ENCODE assay signal across 19 cellular contexts in the genomic region with DNA sequence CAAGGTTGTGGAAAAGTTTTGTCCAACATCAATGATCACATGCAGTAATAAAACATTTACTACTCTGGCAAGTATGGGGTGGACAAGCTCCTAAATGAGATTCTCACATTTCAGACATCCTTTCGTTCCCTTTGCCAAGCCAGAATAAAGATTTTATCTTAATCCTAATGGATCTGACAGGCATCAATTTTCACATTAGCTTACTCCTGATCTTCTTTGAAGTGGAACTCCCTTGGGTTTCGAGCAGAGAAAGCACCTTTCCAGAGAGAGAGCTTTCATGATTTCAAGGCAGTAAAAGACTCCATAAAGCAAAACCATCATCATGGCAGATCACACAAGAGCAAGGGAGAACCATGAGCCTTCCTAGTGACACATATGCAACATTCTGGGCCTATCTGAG. TPM values are rescaled to one million over a fixed set of nuclear protein-coding genes. Genes with fewer than 3 reads are reported as not detected.
A peak's percentile ranks its signal among the peaks of the same experiment; 100 is the strongest.
DNase-seq lines count a peak whose midpoint lies in the region; FAIRE-seq and TF ChIP-seq lines count a peak whose summit lies in the region.
"Had no signal": no experiment of that assay in that cellular context is flagged by ENCODE, and none has a peak within 500 bp of the region (broad histone marks: within the 10 kb centered on the region; RNA-seq: fewer than 3 reads in every experiment).

No MANE protein-coding gene starts in this region.

- no peaks in the 10 kb centered on the region for H3K27me3 ChIP-seq in Karpas-422 (ENCODE audit: low read length)
- H3K27me3 ChIP-seq in colonic mucosa: no peaks in the 10 kb centered on the region

- H3K4me1 ChIP-seq in Karpas-422 (ENCODE audit: low read length) (no peaks in the 10 kb centered on the region), colonic mucosa (no peaks in the 10 kb centered on the region)
- H3K4me1 ChIP-seq: A549 had no signal

- H3K9me3 ChIP-seq in Karpas-422 (ENCODE audit: low read length) (no peaks in the 10 kb centered on the region), colonic mucosa (no peaks in the 10 kb centered on the region)
- H3K9me3 ChIP-seq: A549, Caco-2 had no signal

- H3K36me3 ChIP-seq in Karpas-422 (ENCODE audit: insufficient read depth, low read length): no peaks in the 10 kb centered on the region
- H3K36me3 ChIP-seq in colonic mucosa: no peaks in the 10 kb centered on the region

- no peaks in the 10 kb centered on the region for H4K20me1 ChIP-seq in Karpas-422 (ENCODE audit: insufficient read depth, low read depth, low read length)

- H2AFZ ChIP-seq in Karpas-422 (ENCODE audit: low read length): peak overlapping the region; percentile 10; the same call in 1 of the 2 replicates

- H3K9ac ChIP-seq in Karpas-422 (ENCODE audit: low read length) (no peak overlapping the region), colonic mucosa (ENCODE audit: low read depth in 2 of 2, low read length in 2 of 2) (no peak overlapping the region)

- DNase-seq in D721Med (ENCODE audit: insufficient read length, low spot score) (no peak), Karpas-422 (no peak), NCI-H2171 treated with DMSO at 0.1 percent for 48 hours (lab: John Stamatoyannopoulos, UW) (peak; percentile 89), NCI-H82 (lab: John Stamatoyannopoulos, UW) (peak; percentile 82), cerebellar cortex (ENCODE audit: low spot score) (no peak), GOT3 (lab: John Stamatoyannopoulos, UW) (no peak), colonic mucosa (no peak)
- no peak for DNase-seq in stimulated activated CD4-positive, alpha-beta T cell treated with anti-CD3 and anti-CD28 coated beads, Interleukin-15, amount 100 ng/mL, for 24 hours
- DNase-seq: AML-193; Caco-2; CD4-positive, alpha-beta T cell; DMS79 treated with DMSO at 0.1 percent for 48 hours; GF-D8; HCEC 1CT; HFFc6 had no signal

- peak; percentile 53 for FAIRE-seq in D721Med (lab: Jason Lieb, UNC)
- FAIRE-seq: A549, HepG2 had no signal

- H3K4me3 ChIP-seq in Karpas-422 (ENCODE audit: low read length) (no peak overlapping the region), colonic mucosa (no peak overlapping the region)
- H3K4me3 ChIP-seq: A549 had no signal

- H3K4me2 ChIP-seq in Karpas-422 (ENCODE audit: low read depth, low read length, poor library complexity, severe bottlenecking): no peak overlapping the region
- H3K4me2 ChIP-seq: A549 had no signal

- intact Hi-C loops in colonic mucosa (cut with DNase I): no loop called here

- no peak overlapping the region for H3K27ac ChIP-seq in Karpas-422 (ENCODE audit: low read length)
- H3K27ac ChIP-seq in colonic mucosa: no peak overlapping the region
- H3K27ac ChIP-seq: 22Rv1, A549, C4-2B had no signal

- H3K9me2 ChIP-seq in Karpas-422 (replicated peaks; ENCODE audit: insufficient read depth, low read length): no peaks in the 10 kb centered on the region

- H3K79me2 ChIP-seq in Karpas-422 (ENCODE audit: low read length): no peaks in the 10 kb centered on the region

- no peak for TF ChIP-seq CTCF in D721Med (IDR thresholded peaks at IDR 0.05; ENCODE audit: insufficient read depth, missing control alignments)
- no peak for TF ChIP-seq CTCF in colonic mucosa (IDR thresholded peaks at IDR 0.05)

RNA-seq across cellular contexts. Expression of a gene that starts 27.3 kb away (rescaled TPM):
- 86.7 and 106 TPM in 2 replicates for total RNA-seq in Karpas-422 (2014; rRNA removed; shearing (Covaris generic); ENCODE audit: low replicate concordance)
- 10 to 100 TPM; 54.2 to 66.0 TPM for total RNA-seq in colonic mucosa

RNA-seq across cellular contexts. Expression of a gene that starts 39.8 kb away (rescaled TPM):
- 28.9 and 43.2 TPM in 2 replicates for total RNA-seq in Karpas-422 (2014; rRNA removed; shearing (Covaris generic); ENCODE audit: low replicate concordance)
- total RNA-seq in colonic mucosa: 10 to 100 TPM in 1 of 2 donors, 1 to 10 TPM in 1; 4.8 to 11.8 TPM

Comparison
In these comparisons a context has a peak if more than half of its experiments do, and no peak if none do; other contexts are left out.
1. DNase-seq: peak in NCI-H2171 treated with DMSO at 0.1 percent for 48 hours (single experiment) and NCI-H82 (single experiment); none in D721Med (single experiment), Karpas-422 (single experiment), cerebellar cortex (single experiment), GOT3 (single experiment), stimulated activated CD4-positive, alpha-beta T cell treated with anti-CD3 and anti-CD28 coated beads, Interleukin-15, amount 100 ng/mL, for 24 hours (single experiment) and colonic mucosa (single experiment).